Comparison of ENCODE assay signal across 8 cellular contexts in the genomic region with DNA sequence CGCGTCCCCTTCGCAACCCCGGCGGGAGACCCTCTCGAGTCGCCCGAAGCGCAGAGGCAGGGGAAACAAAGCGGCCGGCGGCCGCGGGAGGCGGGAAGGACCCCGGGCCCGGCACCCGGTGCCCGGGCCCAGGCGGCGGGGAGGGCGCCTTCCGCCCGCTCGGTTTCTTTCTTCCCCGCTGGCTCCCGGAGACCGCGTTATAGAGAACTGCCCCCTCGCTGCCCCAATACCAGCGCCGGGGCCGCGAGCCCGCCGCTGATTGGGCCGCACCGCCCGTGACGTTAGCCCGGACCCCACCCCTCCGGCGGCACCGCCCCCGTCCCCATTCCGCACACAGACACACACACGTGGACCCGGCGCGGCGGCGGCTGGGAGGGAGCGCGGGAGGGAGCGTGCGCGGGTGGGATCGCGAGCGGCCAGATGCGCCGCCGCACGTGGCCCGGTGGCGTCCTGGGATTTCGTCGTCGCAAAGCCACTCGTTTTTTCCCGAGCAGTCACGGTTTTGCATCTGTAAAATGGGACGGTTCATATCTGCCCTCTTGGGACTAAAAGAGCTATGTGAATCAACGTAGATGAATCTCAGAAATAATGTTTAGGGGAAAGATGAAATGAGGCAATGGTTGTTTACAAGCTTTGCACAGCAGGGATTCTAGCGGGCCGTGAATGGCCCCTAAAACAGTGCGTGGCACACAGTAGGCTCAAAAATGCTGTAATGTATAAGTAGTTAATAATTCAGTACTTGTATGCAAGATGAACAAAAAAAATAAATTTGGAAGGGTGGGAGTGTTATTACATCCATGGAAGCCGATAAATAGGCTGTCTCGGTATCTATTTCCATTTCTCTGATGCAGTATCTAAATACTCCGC. TPM values are rescaled to one million over a fixed set of nuclear protein-coding genes. Genes with fewer than 3 reads are reported as not detected.
DNase-seq lines count a peak whose midpoint lies in the region; ATAC-seq and TF ChIP-seq lines count a peak whose summit lies in the region.

TSS of gene EPOP (minus strand) at position 209 of the 867 bp plus-strand sequence. CDS start 462 bp downstream, outside the sequence.

- H3K27me3 Mint-ChIP-seq in Calu3 (ENCODE audit: unreplicated experiment) (peaks cover 72% of the 10 kb centered on the region), neural progenitor cell (ENCODE audit: insufficient read depth, low read depth) (peaks cover 43% of the 10 kb centered on the region)
- peaks cover 5% of the 10 kb centered on the region for H3K27me3 Mint-ChIP-seq in activated T-helper 17 cell treated with anti-CD3 and anti-CD28 coated beads, Interleukin-2, amount 50 U/mL, for 72 hours

- H3K27ac Mint-ChIP-seq in Calu3 (ENCODE audit: unreplicated experiment) (peak within 1 kb of the TSS; percentile 31), neural progenitor cell (no peak within 1 kb of the TSS)
- H3K27ac Mint-ChIP-seq in activated T-helper 17 cell treated with anti-CD3 and anti-CD28 coated beads, Interleukin-2, amount 50 U/mL, for 72 hours: peak within 1 kb of the TSS; percentile 50

- H3K9ac ChIP-seq in neural progenitor cell (peak within 1 kb of the TSS; percentile 7), stomach smooth muscle (ENCODE audit: low read length in 2 of 2) (no peak within 1 kb of the TSS)

- H3F3A ChIP-seq in neural progenitor cell (ENCODE audit: low read depth): peaks cover 31% of the 10 kb centered on the region

- DNase-seq in Calu3 (peak; percentile 100), Kasumi-1 (lab: John Stamatoyannopoulos, UW) (peak; percentile 71 to 83), RPMI8226 (peak; percentile 96), fibroblast of the conjunctiva (ENCODE audit: low read depth) (peak; percentile 43), neural progenitor cell (ENCODE audit: low spot score) (peak; percentile 93)

- intact Hi-C loops in Calu3 (cut with micrococcal nuclease; ENCODE audit: unreplicated experiment): loop anchor here (10.0 kb wide), 1 partner anchor 180 kb away; the partner anchor contains the start of gene RPL23

- peaks cover 73% of the 10 kb centered on the region for H3K27me3 ChIP-seq in neural progenitor cell
- H3K27me3 ChIP-seq in stomach smooth muscle (ENCODE audit: control insufficient read depth in 1 of 2, insufficient read depth in 2 of 2, low read length in 2 of 2): peaks cover 29 to 51% of the 10 kb centered on the region in 2 donors

- CTCF ChIA-PET in Calu3 (lab: Charles Lee): interaction anchor here (0.8 to 3.7 kb wide), 4 partner anchors 10 to 116 kb away, joined by 6 to 26 read pairs (median 16); partner anchors contain the start of gene CISD3

- peak within 1 kb of the TSS; percentile 32 for H2AFZ ChIP-seq in neural progenitor cell (replicated peaks)

- peaks cover 35% of the 10 kb centered on the region for H4K20me1 ChIP-seq in neural progenitor cell (ENCODE audit: low read depth)

- H3K4me1 Mint-ChIP-seq in Calu3 (ENCODE audit: low read depth, unreplicated experiment) (peaks cover 34% of the 10 kb centered on the region), neural progenitor cell (peaks cover 33% of the 10 kb centered on the region)
- peaks cover 28% of the 10 kb centered on the region for H3K4me1 Mint-ChIP-seq in activated T-helper 17 cell treated with anti-CD3 and anti-CD28 coated beads, Interleukin-2, amount 50 U/mL, for 72 hours

- H3K4me3 ChIP-seq in neural progenitor cell (peak within 1 kb of the TSS; percentile 72), stomach smooth muscle (ENCODE audit: low read length in 2 of 2) (peak within 1 kb of the TSS; percentile 28 to 67)

- H3K4me3 Mint-ChIP-seq in Calu3 (ENCODE audit: low read depth, unreplicated experiment): peak within 1 kb of the TSS; percentile 66
- H3K4me3 Mint-ChIP-seq in activated T-helper 17 cell treated with anti-CD3 and anti-CD28 coated beads, Interleukin-2, amount 50 U/mL, for 72 hours: peak within 1 kb of the TSS; percentile 62
- peak within 1 kb of the TSS; percentile 76 for H3K4me3 Mint-ChIP-seq in neural progenitor cell

- H3K4me1 ChIP-seq in neural progenitor cell (peaks cover 28% of the 10 kb centered on the region), stomach smooth muscle (ENCODE audit: control insufficient read depth, insufficient read depth, low read length) (peaks cover 28% of the 10 kb centered on the region)

- TF ChIP-seq CTCF in Calu3 (IDR thresholded peaks at IDR 0.05; ENCODE audit: unreplicated experiment) (no peak), neural progenitor cell (IDR thresholded peaks at IDR 0.05) (no peak)

- H3K36me3 ChIP-seq in neural progenitor cell (no peaks in the 10 kb centered on the region), stomach smooth muscle (ENCODE audit: control insufficient read depth in 2 of 2, insufficient read depth in 2 of 2, low read length in 2 of 2) (no peaks in the 10 kb centered on the region)

- TSS peak; percentile 68 for BruUV-seq in Calu3 (replicated peaks; lab: Mats Ljungman, UMichigan)

- peak; percentile 70 for ATAC-seq in GM21515 (IDR thresholded peaks at IDR 0.05; ENCODE audit: unreplicated experiment)
- ATAC-seq in activated T-helper 17 cell treated with anti-CD3 and anti-CD28 coated beads, Interleukin-2, amount 50 U/mL, for 72 hours (replicated peaks): peak; percentile 85

- H3K4me2 ChIP-seq in neural progenitor cell: peak within 1 kb of the TSS; percentile 100

- H3K9me3 ChIP-seq in neural progenitor cell (ENCODE audit: low read depth): no peaks in the 10 kb centered on the region
- no peaks in the 10 kb centered on the region for H3K9me3 ChIP-seq in stomach smooth muscle (ENCODE audit: control insufficient read depth in 2 of 2, low read length in 2 of 2)

- H3K36me3 Mint-ChIP-seq in Calu3 (ENCODE audit: insufficient read depth, unreplicated experiment): peaks cover 47% of the 10 kb centered on the region
- H3K36me3 Mint-ChIP-seq in activated T-helper 17 cell treated with anti-CD3 and anti-CD28 coated beads, Interleukin-2, amount 50 U/mL, for 72 hours (ENCODE audit: low read depth): peaks cover 16% of the 10 kb centered on the region
- H3K36me3 Mint-ChIP-seq in neural progenitor cell: no peaks in the 10 kb centered on the region

- H3K79me2 ChIP-seq in neural progenitor cell (ENCODE audit: low read depth): peaks cover 26% of the 10 kb centered on the region

- H3K9me3 Mint-ChIP-seq in Calu3 (ENCODE audit: low read depth, unreplicated experiment) (no peaks in the 10 kb centered on the region), neural progenitor cell (no peaks in the 10 kb centered on the region)
- no peaks in the 10 kb centered on the region for H3K9me3 Mint-ChIP-seq in activated T-helper 17 cell treated with anti-CD3 and anti-CD28 coated beads, Interleukin-2, amount 50 U/mL, for 72 hours

- H3K27ac ChIP-seq in neural progenitor cell (no peak within 1 kb of the TSS), stomach smooth muscle (ENCODE audit: low read length) (no peak within 1 kb of the TSS)

RNA-seq across cellular contexts. Expression of gene EPOP, which starts in this region (rescaled TPM):
- 15.3 and 20.9 TPM in 2 replicates for total RNA-seq in Calu3 (2022)
- total RNA-seq in activated T-helper 17 cell treated with anti-CD3 and anti-CD28 coated beads, Interleukin-2, amount 50 U/mL, for 72 hours: 10 to 100 TPM; 29.6 to 39.1 TPM
- total RNA-seq in neural progenitor cell (ENCODE audit: low replicate concordance): 8.0 and 19.3 TPM in 2 replicates

Comparison
In these comparisons a context has a peak if more than half of its experiments do, and no peak if none do; other contexts are left out.
1. DNase-seq: peak in every context shown above with its lines; median percentile 100 in Calu3; 96 in RPMI8226; 93 in neural progenitor cell; 77 in Kasumi-1; 43 in fibroblast of the conjunctiva.